8 cellular contexts compared by ENCODE assay signal in the genomic region with DNA sequence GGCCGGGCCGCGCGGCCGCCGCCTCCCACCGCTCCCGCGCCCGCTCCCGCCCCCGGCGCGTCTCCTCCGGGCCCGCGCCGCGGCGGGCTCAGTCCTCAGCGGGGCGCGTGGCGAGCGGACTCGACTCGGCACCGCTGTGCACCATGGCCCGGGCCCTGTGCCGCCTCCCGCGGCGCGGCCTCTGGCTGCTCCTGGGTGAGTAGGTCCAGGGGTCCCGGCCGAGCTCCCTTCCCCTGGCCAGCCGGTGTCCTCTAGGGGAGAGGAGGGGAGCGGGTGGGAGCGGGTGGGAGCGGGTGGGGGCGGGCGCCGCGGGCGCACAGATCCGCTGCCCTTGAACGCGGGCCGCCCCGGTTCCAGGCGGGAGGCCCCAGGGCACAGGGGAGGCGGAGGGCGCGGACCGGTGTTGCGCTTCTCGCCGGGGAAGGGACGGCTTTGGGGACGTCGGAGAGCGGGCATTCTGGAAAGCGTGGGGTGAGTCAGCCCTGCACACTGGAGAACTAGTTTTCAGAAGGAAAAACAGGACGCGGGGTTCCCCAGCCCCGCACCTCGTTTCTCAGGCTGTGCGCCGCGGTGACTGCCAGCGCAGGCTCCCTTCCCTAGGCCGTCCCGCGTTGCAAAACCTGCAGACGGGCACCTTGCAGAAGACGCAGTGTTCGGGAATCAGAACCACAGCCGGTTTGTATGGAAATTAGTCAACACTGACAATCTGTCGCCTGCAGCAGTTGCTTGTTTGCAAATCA. TPM values are rescaled to one million over a fixed set of nuclear protein-coding genes. Genes with fewer than 3 reads are reported as not detected.
A peak's percentile ranks its signal among the peaks of the same experiment; 100 is the strongest.
DNase-seq lines count a peak whose midpoint lies in the region; ATAC-seq and TF ChIP-seq lines count a peak whose summit lies in the region.

A gene (plus strand): TSS at position 91 of the 740 bp plus-strand sequence. CDS start 53 bp downstream, at position 144.

- peaks cover 0 to 44% (median 9%) of the 10 kb centered on the region in 9 donors for H3K4me1 ChIP-seq in heart right ventricle

- 2 to 3% methylated on average over 57 to 79 of the region's 79 CpGs for WGBS in heart right ventricle, 2 donors

- H3K27me3 Mint-ChIP-seq in activated naive CD4-positive, alpha-beta T cell treated with anti-CD3 and anti-CD28 coated beads, Interleukin-2, amount 50 U/mL, for 24 hours, result peaks cover 21% of the 10 kb centered on the region
- peaks cover 50% of the 10 kb centered on the region for H3K27me3 Mint-ChIP-seq in activated T-helper 1 cell treated with anti-CD3 and anti-CD28 coated beads, Interleukin-12 subunit alpha, Interleukin-12 subunit beta, Interleukin-2, Interleukin-4 antibody, amounts not matched to agents 30 ng/mL and 10 ng/mL and 1 ng/mL, durations not matched to agents 14 hours and 24 hours and 36 hours (ENCODE audit: insufficient read depth)

- ATAC-seq in heart right ventricle (peak; percentile 8 to 58 (median 22)), GM18520 (IDR thresholded peaks at IDR 0.05; ENCODE audit: unreplicated experiment) (no peak)

- no peaks in the 10 kb centered on the region for H3K36me3 ChIP-seq in heart right ventricle

- H3K4me1 Mint-ChIP-seq in activated naive CD4-positive, alpha-beta T cell treated with anti-CD3 and anti-CD28 coated beads, Interleukin-2, amount 50 U/mL, for 24 hours, result peaks cover 12% of the 10 kb centered on the region
- H3K4me1 Mint-ChIP-seq in activated T-helper 1 cell treated with anti-CD3 and anti-CD28 coated beads, Interleukin-12 subunit alpha, Interleukin-12 subunit beta, Interleukin-2, Interleukin-4 antibody, amounts not matched to agents 30 ng/mL and 10 ng/mL and 1 ng/mL, durations not matched to agents 14 hours and 24 hours and 36 hours (ENCODE audit: low read depth), result peaks cover 21% of the 10 kb centered on the region

- H3K27ac ChIP-seq in heart right ventricle, result peak within 1 kb of the TSS; percentile 81 to 94 (median 88)

- intact Hi-C loops in activated T-helper 1 cell treated with anti-CD3 and anti-CD28 coated beads, Interleukin-12 subunit alpha, Interleukin-12 subunit beta, Interleukin-2, Interleukin-4 antibody, amounts not matched to agents 30 ng/mL and 10 ng/mL and 1 ng/mL, durations not matched to agents 14 hours and 24 hours and 36 hours (cut with micrococcal nuclease), result loop anchor here (1.0 to 5.0 kb wide), 5 partner anchors 39 to 278 kb away; a partner anchor contains a TSS
- intact Hi-C loops in heart right ventricle (cut with DNase I), result loop anchor here in 9 of 10 donors (2.0 to 10.0 kb wide), 16 partner anchors 27 to 405 kb away; a partner anchor contains a TSS
- intact Hi-C loops in posterior vena cava (cut with DNase I), result loop anchor here (2.0 to 5.0 kb wide), 2 partner anchors 63 to 403 kb away; no protein-coding TSS in a partner anchor

- no peaks in the 10 kb centered on the region for H3K9me3 Mint-ChIP-seq in activated naive CD4-positive, alpha-beta T cell treated with anti-CD3 and anti-CD28 coated beads, Interleukin-2, amount 50 U/mL, for 24 hours
- no peaks in the 10 kb centered on the region for H3K9me3 Mint-ChIP-seq in activated T-helper 1 cell treated with anti-CD3 and anti-CD28 coated beads, Interleukin-12 subunit alpha, Interleukin-12 subunit beta, Interleukin-2, Interleukin-4 antibody, amounts not matched to agents 30 ng/mL and 10 ng/mL and 1 ng/mL, durations not matched to agents 14 hours and 24 hours and 36 hours

- peak within 1 kb of the TSS; percentile 16 to 66 (median 54) for H3K4me3 ChIP-seq in heart right ventricle

- no peak for DNase-seq in activated naive CD4-positive, alpha-beta T cell (lab: John Stamatoyannopoulos, UW)
- DNase-seq in activated T-helper 1 cell treated with anti-CD3 and anti-CD28 coated beads, Interleukin-12 subunit alpha, Interleukin-12 subunit beta, Interleukin-2, Interleukin-4 antibody, amounts not matched to agents 30 ng/mL and 10 ng/mL and 1 ng/mL, durations not matched to agents 14 hours and 24 hours and 36 hours (ENCODE audit: low spot score), result no peak
- DNase-seq in heart right ventricle, result no peak
- DNase-seq in posterior vena cava (ENCODE audit: low spot score), result no peak
- no peak for DNase-seq in H4 (ENCODE audit: low spot score)
- no peak for DNase-seq in epidermal melanocyte (ENCODE audit: insufficient read length, low spot score)

- TF ChIP-seq CTCF in heart right ventricle (IDR thresholded peaks at IDR 0.05), result no peak

- H3K9me3 ChIP-seq in heart right ventricle, result no peaks in the 10 kb centered on the region

- H3K36me3 Mint-ChIP-seq in activated naive CD4-positive, alpha-beta T cell treated with anti-CD3 and anti-CD28 coated beads, Interleukin-2, amount 50 U/mL, for 24 hours, result no peaks in the 10 kb centered on the region
- no peaks in the 10 kb centered on the region for H3K36me3 Mint-ChIP-seq in activated T-helper 1 cell treated with anti-CD3 and anti-CD28 coated beads, Interleukin-12 subunit alpha, Interleukin-12 subunit beta, Interleukin-2, Interleukin-4 antibody, amounts not matched to agents 30 ng/mL and 10 ng/mL and 1 ng/mL, durations not matched to agents 14 hours and 24 hours and 36 hours (ENCODE audit: low read depth)

- peaks cover 0 to 52% (median 31%) of the 10 kb centered on the region in 7 donors for H3K27me3 ChIP-seq in heart right ventricle

- peak within 1 kb of the TSS; percentile 73 for H3K4me3 Mint-ChIP-seq in activated naive CD4-positive, alpha-beta T cell treated with anti-CD3 and anti-CD28 coated beads, Interleukin-2, amount 50 U/mL, for 24 hours
- H3K4me3 Mint-ChIP-seq in activated T-helper 1 cell treated with anti-CD3 and anti-CD28 coated beads, Interleukin-12 subunit alpha, Interleukin-12 subunit beta, Interleukin-2, Interleukin-4 antibody, amounts not matched to agents 30 ng/mL and 10 ng/mL and 1 ng/mL, durations not matched to agents 14 hours and 24 hours and 36 hours, result peak within 1 kb of the TSS; percentile 86

- H3K27ac Mint-ChIP-seq in activated naive CD4-positive, alpha-beta T cell treated with anti-CD3 and anti-CD28 coated beads, Interleukin-2, amount 50 U/mL, for 24 hours, result no peak within 1 kb of the TSS
- H3K27ac Mint-ChIP-seq in activated T-helper 1 cell treated with anti-CD3 and anti-CD28 coated beads, Interleukin-12 subunit alpha, Interleukin-12 subunit beta, Interleukin-2, Interleukin-4 antibody, amounts not matched to agents 30 ng/mL and 10 ng/mL and 1 ng/mL, durations not matched to agents 14 hours and 24 hours and 36 hours, result peak within 1 kb of the TSS; percentile 60

RNA-seq across cellular contexts. Expression of the gene that starts here (rescaled TPM):
- 19.4 and 21.1 TPM in 2 replicates for total RNA-seq in activated T-helper 1 cell treated with anti-CD3 and anti-CD28 coated beads, Interleukin-12 subunit alpha, Interleukin-12 subunit beta, Interleukin-2, Interleukin-4 antibody, amounts not matched to agents 30 ng/mL and 10 ng/mL and 1 ng/mL, durations not matched to agents 14 hours and 24 hours and 36 hours
- 100 to 1,000 TPM in 8 of 10 donors, 10 to 100 TPM in 2; 52.7 to 428 (median 162) TPM for total RNA-seq in heart right ventricle
- 1,000 to 10,000 TPM in 1 of 2 donors, 100 to 1,000 TPM in 1; 288 to 1,549 TPM for polyA plus RNA-seq in heart right ventricle
- 100 to 1,000 TPM; 114 to 116 TPM for total RNA-seq in posterior vena cava
- not detected in 2 replicates for total RNA-seq in H4 (2014; rRNA removed; shearing (Covaris generic))

Comparison
In these comparisons a context has a peak if more than half of its experiments do, and no peak if none do; other contexts are left out.
1. RNA of the gene that starts here (total RNA-seq): 52.7 to 428 TPM in heart right ventricle, 114 to 116 TPM in posterior vena cava and 19.4 to 21.1 TPM in activated T-helper 1 cell treated with anti-CD3 and anti-CD28 coated beads, Interleukin-12 subunit alpha, Interleukin-12 subunit beta, Interleukin-2, Interleukin-4 antibody, amounts not matched to agents 30 ng/mL and 10 ng/mL and 1 ng/mL, durations not matched to agents 14 hours and 24 hours and 36 hours; not detected in H4; every median in the first group is over 10 times any median in the second.